In genomic region chr1:211647666-211648065, GRCh38 we compare ENCODE assay signal across 29 cellular contexts. TPM values are rescaled to one million over a fixed set of nuclear protein-coding genes. Genes with fewer than 3 reads are reported as not detected.
DNase-seq lines count a peak whose midpoint lies in the region; ATAC-seq, FAIRE-seq and TF ChIP-seq lines count a peak whose summit lies in the region.
"Had no signal": no experiment of that assay in that cellular context is flagged by ENCODE, and none has a peak within 500 bp of the region (broad histone marks: within the 10 kb centered on the region; RNA-seq: fewer than 3 reads in every experiment).

No MANE protein-coding gene starts in this region.

- in situ Hi-C loops in HepG2 (cut with HindIII; ENCODE audit: extremely low pct_ligation_motif_present, low pct_unique_long_range_greater_than_20kb) (no loop called here), transverse colon (cut with MboI; ENCODE audit: low pct_ligation_motif_present in 1 of 4, low pct_unique_long_range_greater_than_20kb in 1 of 4, low sequenced_read_pairs in 3 of 4) (no loop called here)

- H3K27ac ChIP-seq in breast epithelium (peak overlapping the region in 1 of 2 donors; percentile 41), body of pancreas (peak overlapping the region; percentile 49 to 79 (median 66)), HepG2 (ENCODE audit: extremely low read length, insufficient read depth, low read length) (no peak overlapping the region), transverse colon (peak overlapping the region; percentile 51 to 70 (median 56))
- H3K27ac ChIP-seq in naive thymus-derived CD4-positive, alpha-beta T cell (ENCODE audit: low read depth, low read length): no peak overlapping the region
- H3K27ac ChIP-seq: cardiac muscle cell, ovary had no signal

- H3K4me2 ChIP-seq in HepG2 (ENCODE audit: low read depth, low read length): peak overlapping the region; percentile 57; the same call in 1 of the 2 replicates
- H3K4me2 ChIP-seq: SK-N-SH had no signal

- POLR2A ChIA-PET in MCF 10A (lab: Yijun Ruan, JAX): interaction anchor here (0.6 to 24.4 kb wide), 22 partner anchors 9 to 1061 kb away, joined by 3 to 423 read pairs (median 5); partner anchors contain the start of genes DTL, INTS7 and SLC30A1
- POLR2A ChIA-PET in HepG2 (lab: Yijun Ruan, JAX): interaction anchor here (1.1 to 2.4 kb wide), 7 partner anchors 18 to 128 kb away, joined by 3 to 21 read pairs (median 4); partner anchors contain the start of gene SLC30A1
- POLR2A ChIA-PET in naive thymus-derived CD4-positive, alpha-beta T cell (lab: Charles Lee): no interaction called here

- TF ChIP-seq CTCF in MCF 10A (IDR thresholded peaks at IDR 0.05; ENCODE audit: unreplicated experiment) (no peak), breast epithelium (IDR thresholded peaks at IDR 0.05) (no peak), body of pancreas (IDR thresholded peaks at IDR 0.05) (no peak), HepG2 (CRISPR knock-in tag; IDR thresholded peaks at IDR 0.05) (no peak), transverse colon (IDR thresholded peaks at IDR 0.05) (no peak), omental fat pad (IDR thresholded peaks at IDR 0.05) (no peak)

- no peaks in the 10 kb centered on the region for H3K9me3 Mint-ChIP-seq in MCF 10A (ENCODE audit: unreplicated experiment)
- peaks cover 0 to 2% (median 0%) of the 10 kb centered on the region in 11 donors for H3K9me3 Mint-ChIP-seq in naive thymus-derived CD4-positive, alpha-beta T cell
- H3K9me3 Mint-ChIP-seq: activated T-cell treated with anti-CD3 and anti-CD28 coated beads, Interleukin-2, amount 50 U/mL, for 72 hours; dendritic cell treated with granulocyte-macrophage colony-stimulating factor and Interleukin-4, amounts not matched to agents 40 ng/mL and 50 ng/mL, for 4 days; naive thymus-derived CD8-positive, alpha-beta T cell; type B pancreatic cell had no signal

- H3K4me3 Mint-ChIP-seq in MCF 10A (ENCODE audit: unreplicated experiment): no peak overlapping the region
- no peak overlapping the region for H3K4me3 Mint-ChIP-seq in naive thymus-derived CD4-positive, alpha-beta T cell
- H3K4me3 Mint-ChIP-seq: activated CD4-positive, alpha-beta T cell treated with anti-CD3 and anti-CD28 coated beads for 36 hours; activated T-cell treated with anti-CD3 and anti-CD28 coated beads, Interleukin-2, amount 50 U/mL, for 72 hours; dendritic cell treated with granulocyte-macrophage colony-stimulating factor and Interleukin-4, amounts not matched to agents 40 ng/mL and 50 ng/mL, for 4 days; naive thymus-derived CD8-positive, alpha-beta T cell; type B pancreatic cell had no signal

- peak; percentile 70 for DNase-seq in MCF 10A (ENCODE audit: unreplicated experiment)
- DNase-seq in breast epithelium (ENCODE audit: low spot score in 2 of 2): no peak
- no peak for DNase-seq in body of pancreas
- DNase-seq in HepG2 (ENCODE audit: low spot score): no peak
- DNase-seq in transverse colon: peak; percentile 52
- no peak for DNase-seq in naive thymus-derived CD4-positive, alpha-beta T cell
- DNase-seq in omental fat pad (ENCODE audit: low spot score): no peak
- DNase-seq: activated CD4-positive, alpha-beta T cell treated with anti-CD3 and anti-CD28 coated beads for 36 hours; activated naive CD4-positive, alpha-beta T cell treated with Interleukin-2 at 50 U/mL for 16 hours; activated T-cell treated with anti-CD3 and anti-CD28 coated beads, Interleukin-2, amount 50 U/mL, for 72 hours; amygdala; BE2C; DND-41; glutamatergic neuron; GOT3; KBM-7; naive thymus-derived CD8-positive, alpha-beta T cell; NCI-H1436; NCI-H510A; NK-92 treated with Interleukin-12 subunit alpha and Interleukin-12 subunit beta, amount 100 ng/mL, for 24 hours; SK-N-SH; T-helper 2 cell had no signal

- no peak for FAIRE-seq in HepG2 (lab: Jason Lieb, UNC)
- FAIRE-seq: endometrium, RCC 7860 had no signal

- BruUV-seq in MCF 10A (replicated peaks; lab: Mats Ljungman, UMichigan) (no TSS peak), HepG2 (replicated peaks; lab: Mats Ljungman, UMichigan) (no TSS peak)

- no peaks in the 10 kb centered on the region for H4K20me1 ChIP-seq in HepG2 (ENCODE audit: insufficient read depth, low read length)

- H3K36me3 ChIP-seq in breast epithelium (no peaks in the 10 kb centered on the region), body of pancreas (replicated peaks in 1 of 2; ENCODE audit: insufficient read depth in 1 of 2, low read depth in 2 of 2) (no peaks in the 10 kb centered on the region), HepG2 (replicated peaks in 1 of 2; ENCODE audit: control insufficient read depth in 1 of 2, insufficient read depth in 2 of 2, low read length in 2 of 2) (no peaks in the 10 kb centered on the region), transverse colon (no peaks in the 10 kb centered on the region)
- H3K36me3 ChIP-seq in naive thymus-derived CD4-positive, alpha-beta T cell (ENCODE audit: control insufficient read depth in 2 of 3, insufficient read depth in 3 of 3, low read length in 3 of 3): no peaks in the 10 kb centered on the region
- H3K36me3 ChIP-seq: BE2C, cardiac muscle cell, ovary had no signal

- TF ChIP-seq EP300 in HepG2 (IDR thresholded peaks at IDR 0.05; ENCODE audit: low read depth in 2 of 2, low read length in 2 of 2): no peak
- TF ChIP-seq EP300 in HepG2 (CRISPR knock-in tag; IDR thresholded peaks at IDR 0.05; ENCODE audit: borderline replicate concordance): no peak
- no peak for TF ChIP-seq EP300 in transverse colon (IDR thresholded peaks at IDR 0.05; ENCODE audit: low read depth)

- no peak for TF ChIP-seq POLR2A in breast epithelium (IDR thresholded peaks at IDR 0.05)
- TF ChIP-seq POLR2A in body of pancreas (IDR thresholded peaks at IDR 0.05): no peak
- TF ChIP-seq POLR2A in HepG2 (IDR thresholded peaks at IDR 0.05; ENCODE audit: insufficient read depth in 1 of 2, low read depth in 2 of 2, low read length in 2 of 2): no peak
- peak; percentile 46 for TF ChIP-seq POLR2A in transverse colon (IDR thresholded peaks at IDR 0.05)

- H3K9ac ChIP-seq in HepG2 (ENCODE audit: insufficient read depth, low read depth, low read length): no peak overlapping the region
- H3K9ac ChIP-seq: SK-N-SH had no signal

- peaks cover 38% of the 10 kb centered on the region for H3K4me1 Mint-ChIP-seq in MCF 10A (ENCODE audit: insufficient read depth, unreplicated experiment)
- peaks cover 6 to 12% (median 10%) of the 10 kb centered on the region in 7 donors for H3K4me1 Mint-ChIP-seq in naive thymus-derived CD4-positive, alpha-beta T cell

- ATAC-seq in body of pancreas: no peak
- no peak for ATAC-seq in HepG2
- ATAC-seq in HG02571 (IDR thresholded peaks at IDR 0.05; ENCODE audit: unreplicated experiment): no peak
- ATAC-seq in naive thymus-derived CD4-positive, alpha-beta T cell: no peak
- ATAC-seq in omental fat pad (ENCODE audit: low FRiP score): no peak
- ATAC-seq: activated CD4-positive, alpha-beta T cell treated with anti-CD3 and anti-CD28 coated beads for 36 hours; activated T-cell treated with anti-CD3 and anti-CD28 coated beads, Interleukin-2, amount 50 U/mL, for 72 hours; naive thymus-derived CD8-positive, alpha-beta T cell had no signal

- H2AFZ ChIP-seq in HepG2 (ENCODE audit: low read length): no peak overlapping the region

- 84 to 86% methylated on average over 3 to 5 of the region's 5 CpGs for WGBS in body of pancreas, 2 donors
- 38% methylated on average over 3 of the region's 5 CpGs for WGBS in HepG2 (ENCODE audit: low lambda C conversion rate)
- 62% methylated on average over 5 of the region's 5 CpGs; no CpG with 5 or more reads in 1 of the 2 donors for WGBS in transverse colon (ENCODE audit: low coverage in 1 of 2), 2 donors

- no peaks in the 10 kb centered on the region for H3K4me1 ChIP-seq in breast epithelium
- peaks cover 40% of the 10 kb centered on the region for H3K4me1 ChIP-seq in body of pancreas
- H3K4me1 ChIP-seq in HepG2 (ENCODE audit: insufficient read depth, low read length): peaks cover 66% of the 10 kb centered on the region
- peaks cover 10 to 27% (median 16%) of the 10 kb centered on the region in 4 donors for H3K4me1 ChIP-seq in transverse colon
- H3K4me1 ChIP-seq in naive thymus-derived CD4-positive, alpha-beta T cell (ENCODE audit: control insufficient read depth in 2 of 2, insufficient read depth in 2 of 2, low read length in 2 of 2): no peaks in the 10 kb centered on the region

- no peaks in the 10 kb centered on the region for H3K36me3 Mint-ChIP-seq in MCF 10A (ENCODE audit: insufficient read depth, unreplicated experiment)
- H3K36me3 Mint-ChIP-seq in naive thymus-derived CD4-positive, alpha-beta T cell: no peaks in the 10 kb centered on the region
- H3K36me3 Mint-ChIP-seq: naive thymus-derived CD8-positive, alpha-beta T cell; type B pancreatic cell had no signal

- intact Hi-C loops in MCF 10A (cut with micrococcal nuclease) (no loop called here), breast epithelium (cut with DNase I; ENCODE audit: low total_unique reads) (no loop called here), body of pancreas (cut with DNase I) (no loop called here), HepG2 (cut with micrococcal nuclease; ENCODE audit: unreplicated experiment) (loop anchor here (1.0 to 2.0 kb wide), 2 partner anchors 22 to 71 kb away; no protein-coding TSS in a partner anchor), transverse colon (cut with DNase I; ENCODE audit: low total_unique reads) (no loop called here)
- intact Hi-C loops in naive thymus-derived CD4-positive, alpha-beta T cell (cut with micrococcal nuclease): no loop called here

- H3K27me3 ChIP-seq in breast epithelium (no peaks in the 10 kb centered on the region), body of pancreas (no peaks in the 10 kb centered on the region), HepG2 (ENCODE audit: control insufficient read depth in 1 of 2, insufficient read depth in 2 of 2, low read length in 2 of 2) (no peaks in the 10 kb centered on the region; a peak in 1 of 5 replicates), transverse colon (no peaks in the 10 kb centered on the region)
- no peaks in the 10 kb centered on the region for H3K27me3 ChIP-seq in naive thymus-derived CD4-positive, alpha-beta T cell (ENCODE audit: control insufficient read depth in 2 of 2, insufficient read depth in 2 of 2, low read length in 2 of 2)
- H3K27me3 ChIP-seq: BE2C, cardiac muscle cell, ovary had no signal

- TF ChIP-seq RAD21 in HepG2 (CRISPR knock-in tag; IDR thresholded peaks at IDR 0.05): no peak

- no peak overlapping the region for H3K4me3 ChIP-seq in breast epithelium
- no peak overlapping the region for H3K4me3 ChIP-seq in body of pancreas
- no peak overlapping the region for H3K4me3 ChIP-seq in HepG2 (replicated peaks in 1 of 3; ENCODE audit: insufficient read depth in 1 of 3, low read depth in 2 of 3, low read length in 3 of 3)
- no peak overlapping the region for H3K4me3 ChIP-seq in transverse colon
- H3K4me3 ChIP-seq in naive thymus-derived CD4-positive, alpha-beta T cell (ENCODE audit: low read length): no peak overlapping the region
- H3K4me3 ChIP-seq: cardiac muscle cell, ovary had no signal

- H3K27me3 Mint-ChIP-seq in MCF 10A (ENCODE audit: insufficient read depth, unreplicated experiment): no peaks in the 10 kb centered on the region
- H3K27me3 Mint-ChIP-seq in naive thymus-derived CD4-positive, alpha-beta T cell: peaks cover 0 to 22% (median 0%) of the 10 kb centered on the region in 5 donors
- H3K27me3 Mint-ChIP-seq: activated CD4-positive, alpha-beta T cell treated with anti-CD3 and anti-CD28 coated beads for 36 hours; type B pancreatic cell had no signal

- H3K9me3 ChIP-seq in breast epithelium (no peaks in the 10 kb centered on the region), body of pancreas (no peaks in the 10 kb centered on the region), HepG2 (ENCODE audit: low read length) (no peaks in the 10 kb centered on the region), transverse colon (no peaks in the 10 kb centered on the region)
- H3K9me3 ChIP-seq in naive thymus-derived CD4-positive, alpha-beta T cell (ENCODE audit: control insufficient read depth in 2 of 3, low read length in 3 of 3): no peaks in the 10 kb centered on the region
- H3K9me3 ChIP-seq: BE2C, ovary, SK-N-SH had no signal

- CTCF ChIA-PET in MCF 10A (lab: Yijun Ruan, JAX): interaction anchor here (0.5 to 16.1 kb wide), 22 partner anchors 8 to 1248 kb away, joined by 3 to 418 read pairs (median 4); no protein-coding TSS in a partner anchor
- CTCF ChIA-PET in HepG2 (lab: Yijun Ruan, JAX; ENCODE audit: low intra/inter-chr PET ratio, low total read pairs): interaction anchor here (1.2 to 2.7 kb wide), 2 partner anchors 17 to 71 kb away, joined by 4 to 20 read pairs; no protein-coding TSS in a partner anchor
- CTCF ChIA-PET in naive thymus-derived CD4-positive, alpha-beta T cell (lab: Charles Lee): interaction anchor here (0.6 to 0.9 kb wide), 3 partner anchors 29 to 1241 kb away, joined by 3 to 4 read pairs (median 3); no protein-coding TSS in a partner anchor

- peak overlapping the region; percentile 1 for H3K27ac Mint-ChIP-seq in MCF 10A (ENCODE audit: low read depth, unreplicated experiment)
- no peak overlapping the region for H3K27ac Mint-ChIP-seq in naive thymus-derived CD4-positive, alpha-beta T cell
- H3K27ac Mint-ChIP-seq: activated CD4-positive, alpha-beta T cell treated with anti-CD3 and anti-CD28 coated beads for 36 hours; activated T-cell treated with anti-CD3 and anti-CD28 coated beads, Interleukin-2, amount 50 U/mL, for 72 hours; dendritic cell treated with granulocyte-macrophage colony-stimulating factor and Interleukin-4, amounts not matched to agents 40 ng/mL and 50 ng/mL, for 4 days; naive thymus-derived CD8-positive, alpha-beta T cell had no signal

- no peaks in the 10 kb centered on the region for H3K79me2 ChIP-seq in HepG2 (ENCODE audit: insufficient read depth, low read length)

RNA-seq across cellular contexts. Expression of gene NEK2, which starts 27.8 kb away (rescaled TPM):
- total RNA-seq in MCF 10A (2022): 33.4 and 44.5 TPM in 2 replicates
- 1 to 10 TPM in 1 of 3 donors, not detected in 2; 1.8 TPM for total RNA-seq in breast epithelium
- not detected for total RNA-seq in body of pancreas
- 40.8 and 57.5 TPM in 2 replicates for total RNA-seq in HepG2 (2016; rRNA removed; fragmentation: Illumina TruSeq; extraction: Trizol)
- total RNA-seq in HepG2 (2016; cell fraction: cytosol; rRNA removed; fragmentation: Illumina TruSeq; extraction: Trizol; ENCODE audit: low read depth): 7.0 TPM in 2 replicates
- total RNA-seq in HepG2 (2016; cell fraction: insoluble cytoplasmic fraction; rRNA removed; fragmentation: Illumina TruSeq; extraction: Trizol): 43.3 and 55.7 TPM in 2 replicates
- total RNA-seq in HepG2 (2016; cell fraction: membrane; rRNA removed; fragmentation: Illumina TruSeq; extraction: Trizol): 15.1 and 15.5 TPM in 2 replicates
- 16.9 and 19.9 TPM in 2 replicates for total RNA-seq in HepG2 (2016; cell fraction: nucleus; rRNA removed; fragmentation: Illumina TruSeq; extraction: Trizol)
- 6.0 and 10.9 TPM in 2 replicates for polyA plus RNA-seq in HepG2 (2011; rRNA removed)
- 6.1 and 6.5 TPM in 2 replicates for polyA plus RNA-seq in HepG2 (2011; cell fraction: cytosol; rRNA removed)
- polyA plus RNA-seq in HepG2 (2011; cell fraction: nucleus; rRNA removed): 4.6 TPM in 2 replicates
- 9.8 and 17.4 TPM in 2 replicates for polyA plus RNA-seq in HepG2 (2012)
- 2.6 and 2.8 TPM in 2 replicates for polyA plus RNA-seq in HepG2 (2016; cell fraction: cytosol; fragmentation: Illumina TruSeq; extraction: Trizol; ENCODE audit: low read depth)
- polyA plus RNA-seq in HepG2 (2016; cell fraction: insoluble cytoplasmic fraction; fragmentation: Illumina TruSeq; extraction: Trizol; ENCODE audit: low read depth): 41.0 and 43.9 TPM in 2 replicates
- 5.1 and 5.7 TPM in 2 replicates for polyA plus RNA-seq in HepG2 (2016; cell fraction: membrane; fragmentation: Illumina TruSeq; extraction: Trizol; ENCODE audit: low read depth)
- polyA plus RNA-seq in HepG2 (2016; cell fraction: nucleus; fragmentation: Illumina TruSeq; extraction: Trizol; ENCODE audit: insufficient read depth, low read depth): 18.2 and 19.2 TPM in 2 replicates
- 9.2 and 31.3 TPM in 2 replicates for polyA minus RNA-seq in HepG2 (2011; rRNA and poly(A)+ RNA removed; ENCODE audit: low replicate concordance)
- 9.6 and 16.1 TPM in 2 replicates for polyA minus RNA-seq in HepG2 (2011; cell fraction: cytosol; rRNA and poly(A)+ RNA removed)
- polyA minus RNA-seq in HepG2 (2011; cell fraction: nucleus; rRNA and poly(A)+ RNA removed): 10.6 and 16.0 TPM in 2 replicates
- 1 to 10 TPM; 1.7 to 4.9 (median 2.1) TPM for total RNA-seq in transverse colon
- 10 to 100 TPM in 1 of 5 experiments, under 1 TPM in 3, not detected in 1; 0.16 to 26.5 (median 0.25) TPM for total RNA-seq in naive thymus-derived CD4-positive, alpha-beta T cell
- under 1 TPM in 1 of 2 donors, not detected in 1; 0.11 TPM for polyA plus RNA-seq in naive thymus-derived CD4-positive, alpha-beta T cell
- under 1 TPM in 2 of 4 donors, not detected in 2; 0.47 to 0.60 TPM for total RNA-seq in omental fat pad

Comparison
In these comparisons a context has a peak if more than half of its experiments do, and no peak if none do; other contexts are left out.
1. DNase-seq: peak in MCF 10A (single experiment) and transverse colon (single experiment); none in breast epithelium (0 of 2), body of pancreas (0 of 4), HepG2 (single experiment), naive thymus-derived CD4-positive, alpha-beta T cell (0 of 9) and omental fat pad (single experiment).
2. H3K27ac ChIP-seq: peak in body of pancreas (4 of 4) and transverse colon (4 of 4); none in HepG2 (single experiment) and naive thymus-derived CD4-positive, alpha-beta T cell (single experiment).